Comparison of ENCODE assay signal across 24 cellular contexts in genomic region chr14:92544051-92544730, GRCh38. TPM values are rescaled to one million over a fixed set of nuclear protein-coding genes. Genes with fewer than 3 reads are reported as not detected.
A peak's percentile ranks its signal among the peaks of the same experiment; 100 is the strongest.
DNase-seq lines count a peak whose midpoint lies in the region; ATAC-seq and TF ChIP-seq lines count a peak whose summit lies in the region.
"Had no signal": no experiment of that assay in that cellular context is flagged by ENCODE, and none has a peak within 500 bp of the region (broad histone marks: within the 10 kb centered on the region; RNA-seq: fewer than 3 reads in every experiment).

No MANE protein-coding gene starts in this region.

- peak overlapping the region; percentile 87 for H3K27ac Mint-ChIP-seq in Calu3 (ENCODE audit: unreplicated experiment)
- peak overlapping the region; percentile 12 for H3K27ac Mint-ChIP-seq in stimulated activated effector memory CD8-positive, alpha-beta T cell treated with anti-CD3 and anti-CD28 coated beads, Interleukin-12 subunit alpha, Interleukin-12 subunit beta, amount 100 ng/mL, for 72 hours
- H3K27ac Mint-ChIP-seq: activated CD4-positive, alpha-beta T cell treated with anti-CD3 and anti-CD28 coated beads, Interleukin-2, amount 10 ng/mL, durations not matched to agents 7 days and 5 days; activated naive CD8-positive, alpha-beta T cell; progenitor cell of endocrine pancreas; stimulated activated naive CD8-positive, alpha-beta T cell treated with anti-CD3 and anti-CD28 coated beads, Interleukin-15, amount 100 ng/mL, for 72 hours; T-helper 2 cell treated with Interferon-gamma antibody and Interleukin-4, amounts not matched to agents 5 μg/mL and 100 μg/mL, for 36 hours had no signal

- intact Hi-C loops in Calu3 (cut with micrococcal nuclease; ENCODE audit: unreplicated experiment) (loop anchor here (5.0 kb wide), 1 partner anchor 72 kb away; no protein-coding TSS in a partner anchor), right lobe of liver (cut with DNase I) (no loop called here)

- CTCF ChIA-PET in Calu3 (lab: Charles Lee), result interaction anchor here (0.6 to 0.7 kb wide), 2 partner anchors 9 to 51 kb away, joined by 3 to 6 read pairs; no protein-coding TSS in a partner anchor

- peak overlapping the region; percentile 60 for H3K4me3 Mint-ChIP-seq in Calu3 (ENCODE audit: low read depth, unreplicated experiment)
- no peak overlapping the region for H3K4me3 Mint-ChIP-seq in stimulated activated effector memory CD8-positive, alpha-beta T cell treated with anti-CD3 and anti-CD28 coated beads, Interleukin-12 subunit alpha, Interleukin-12 subunit beta, amount 100 ng/mL, for 72 hours
- H3K4me3 Mint-ChIP-seq: activated CD4-positive, alpha-beta T cell treated with anti-CD3 and anti-CD28 coated beads, Interleukin-2, amount 10 ng/mL, durations not matched to agents 7 days and 5 days; activated naive CD8-positive, alpha-beta T cell; stimulated activated naive CD8-positive, alpha-beta T cell treated with anti-CD3 and anti-CD28 coated beads, Interleukin-15, amount 100 ng/mL, for 72 hours; T-helper 2 cell treated with Interferon-gamma antibody and Interleukin-4, amounts not matched to agents 5 μg/mL and 100 μg/mL, for 36 hours had no signal

- H3K36me3 ChIP-seq in right lobe of liver, result no peaks in the 10 kb centered on the region
- H3K36me3 ChIP-seq: tibial nerve had no signal

- peak overlapping the region; percentile 54 to 76 (median 55) for H3K27ac ChIP-seq in right lobe of liver
- H3K27ac ChIP-seq: tibial nerve had no signal

- peaks cover 0 to 27% (median 10%) of the 10 kb centered on the region in 4 donors for H3K4me1 ChIP-seq in right lobe of liver

- H3K27me3 ChIP-seq in right lobe of liver, result no peaks in the 10 kb centered on the region
- H3K27me3 ChIP-seq: tibial nerve had no signal

- no peaks in the 10 kb centered on the region for H3K27me3 Mint-ChIP-seq in Calu3 (ENCODE audit: unreplicated experiment)
- H3K27me3 Mint-ChIP-seq: activated CD4-positive, alpha-beta T cell treated with anti-CD3 and anti-CD28 coated beads, Interleukin-2, amount 10 ng/mL, durations not matched to agents 7 days and 5 days; activated naive CD8-positive, alpha-beta T cell; progenitor cell of endocrine pancreas; stimulated activated naive CD8-positive, alpha-beta T cell treated with anti-CD3 and anti-CD28 coated beads, Interleukin-15, amount 100 ng/mL, for 72 hours had no signal

- H3K4me3 ChIP-seq in right lobe of liver, result no peak overlapping the region
- H3K4me3 ChIP-seq: GM12878, tibial nerve had no signal

- ATAC-seq in right lobe of liver (no peak), GM18868 (IDR thresholded peaks at IDR 0.05; ENCODE audit: unreplicated experiment) (no peak)
- no peak for ATAC-seq in stimulated activated effector memory CD8-positive, alpha-beta T cell treated with anti-CD3 and anti-CD28 coated beads, Interleukin-12 subunit alpha, Interleukin-12 subunit beta, amount 100 ng/mL, for 72 hours
- ATAC-seq: GM12878; stimulated activated naive CD8-positive, alpha-beta T cell treated with anti-CD3 and anti-CD28 coated beads, Interleukin-15, amount 100 ng/mL, for 72 hours had no signal

- no peak for TF ChIP-seq POLR2A in right lobe of liver (IDR thresholded peaks at IDR 0.05)

- H3K9me3 ChIP-seq in right lobe of liver, result no peaks in the 10 kb centered on the region
- H3K9me3 ChIP-seq: tibial nerve had no signal

- BruUV-seq in Calu3 (replicated peaks; lab: Mats Ljungman, UMichigan), result no TSS peak

- no peak for DNase-seq in Calu3
- peak; percentile 51 for DNase-seq in NCI-H2029 treated with DMSO at 0.1 percent for 48 hours (lab: John Stamatoyannopoulos, UW)
- no peak for DNase-seq in right lobe of liver
- no peak for DNase-seq in stimulated activated effector memory CD8-positive, alpha-beta T cell treated with anti-CD3 and anti-CD28 coated beads, Interleukin-12 subunit alpha, Interleukin-12 subunit beta, amount 100 ng/mL, for 72 hours (ENCODE audit: low spot score in 2 of 2)
- DNase-seq in iPS-NIHi11 (ENCODE audit: low spot score), result no peak
- no peak for DNase-seq in DMS 273 (lab: John Stamatoyannopoulos, UW; ENCODE audit: unreplicated experiment)
- DNase-seq in NCI-H1930 (lab: John Stamatoyannopoulos, UW), result no peak
- DNase-seq: activated CD4-positive, alpha-beta T cell treated with anti-CD3 and anti-CD28 coated beads, Interleukin-2, amount 10 ng/mL, durations not matched to agents 7 days and 5 days; AML-193; cerebellar nuclear complex; DND-41; head of caudate nucleus; KG1; midbrain; NCI-H187; NCI-H226; NCI-H774; stimulated activated naive CD8-positive, alpha-beta T cell treated with anti-CD3 and anti-CD28 coated beads, Interleukin-15, amount 100 ng/mL, for 72 hours had no signal

- 20% methylated on average over 3 of the region's 6 CpGs for WGBS in right lobe of liver (ENCODE audit: insufficient coverage, low coverage, low lambda C conversion rate, missing lambda C conversion rate)

- H3K36me3 Mint-ChIP-seq in Calu3 (ENCODE audit: insufficient read depth, unreplicated experiment), result peaks cover 29% of the 10 kb centered on the region
- H3K36me3 Mint-ChIP-seq in stimulated activated effector memory CD8-positive, alpha-beta T cell treated with anti-CD3 and anti-CD28 coated beads, Interleukin-12 subunit alpha, Interleukin-12 subunit beta, amount 100 ng/mL, for 72 hours, result peaks cover 26% of the 10 kb centered on the region
- H3K36me3 Mint-ChIP-seq: activated naive CD8-positive, alpha-beta T cell had no signal

- H3K4me1 Mint-ChIP-seq in Calu3 (ENCODE audit: low read depth, unreplicated experiment), result peaks cover 39% of the 10 kb centered on the region
- H3K4me1 Mint-ChIP-seq in stimulated activated effector memory CD8-positive, alpha-beta T cell treated with anti-CD3 and anti-CD28 coated beads, Interleukin-12 subunit alpha, Interleukin-12 subunit beta, amount 100 ng/mL, for 72 hours, result peaks cover 58% of the 10 kb centered on the region

- TF ChIP-seq CTCF in Calu3 (IDR thresholded peaks at IDR 0.05; ENCODE audit: unreplicated experiment) (no peak), right lobe of liver (IDR thresholded peaks at IDR 0.05) (no peak)

- H3K9me3 Mint-ChIP-seq in Calu3 (ENCODE audit: low read depth, unreplicated experiment), result no peaks in the 10 kb centered on the region
- no peaks in the 10 kb centered on the region for H3K9me3 Mint-ChIP-seq in stimulated activated effector memory CD8-positive, alpha-beta T cell treated with anti-CD3 and anti-CD28 coated beads, Interleukin-12 subunit alpha, Interleukin-12 subunit beta, amount 100 ng/mL, for 72 hours
- H3K9me3 Mint-ChIP-seq: activated CD4-positive, alpha-beta T cell treated with anti-CD3 and anti-CD28 coated beads, Interleukin-2, amount 10 ng/mL, durations not matched to agents 7 days and 5 days; stimulated activated naive CD8-positive, alpha-beta T cell treated with anti-CD3 and anti-CD28 coated beads, Interleukin-15, amount 100 ng/mL, for 72 hours; T-helper 2 cell treated with Interferon-gamma antibody and Interleukin-4, amounts not matched to agents 5 μg/mL and 100 μg/mL, for 36 hours had no signal

RNA-seq across cellular contexts. Expression of gene RIN3, which starts 30.6 kb away (rescaled TPM):
- total RNA-seq in Calu3 (2022) (13.2 and 13.8 TPM in 2 replicates), right lobe of liver (10 to 100 TPM; 10.7 to 20.4 (median 18.9) TPM)
